8 cellular contexts compared by ENCODE assay signal in genomic region chr1:151716771-151717631, GRCh38. TPM values are rescaled to one million over a fixed set of nuclear protein-coding genes. Genes with fewer than 3 reads are reported as not detected.
DNase-seq lines count a peak whose midpoint lies in the region; ATAC-seq and TF ChIP-seq lines count a peak whose summit lies in the region.

Gene CELF3, minus strand, starts transcription at chr1:151716803. Its CDS starts 783 bp downstream, at chr1:151716020.

- H3K4me2 ChIP-seq in KMS-11 = no peak within 1 kb of the TSS
- H3K4me2 ChIP-seq in hepatocyte = peak within 1 kb of the TSS; percentile 73

- DNase-seq in CD4-positive, alpha-beta T cell = peak in 1 of 10 experiments; percentile 6
- peak; percentile 100 for DNase-seq in SK-N-DZ (ENCODE audit: low spot score)
- DNase-seq in hepatocyte (ENCODE audit: low spot score) = peak; percentile 49
- DNase-seq in NOMO-1 treated with dmso at 0.1 percent for 144 hours (lab: John Stamatoyannopoulos, UW; ENCODE audit: unreplicated experiment) = no peak
- DNase-seq in tibial nerve (ENCODE audit: low spot score in 2 of 2) = no peak

- no peak within 1 kb of the TSS for H3K27ac Mint-ChIP-seq in CD4-positive, alpha-beta T cell

- no peaks in the 10 kb centered on the region for H3K36me3 ChIP-seq in KMS-11 (ENCODE audit: insufficient read depth)
- H3K36me3 ChIP-seq in hepatocyte (replicated peaks; ENCODE audit: insufficient read depth, low read depth) = no peaks in the 10 kb centered on the region
- no peaks in the 10 kb centered on the region for H3K36me3 ChIP-seq in stomach smooth muscle (ENCODE audit: control insufficient read depth in 2 of 2, insufficient read depth in 2 of 2, low read length in 2 of 2)
- no peaks in the 10 kb centered on the region for H3K36me3 ChIP-seq in tibial nerve

- no peak within 1 kb of the TSS for H3K27ac ChIP-seq in CD4-positive, alpha-beta T cell (ENCODE audit: low read depth, low read length)
- H3K27ac ChIP-seq in KMS-11 = no peak within 1 kb of the TSS
- H3K27ac ChIP-seq in hepatocyte = no peak within 1 kb of the TSS
- peak within 1 kb of the TSS; percentile 55 for H3K27ac ChIP-seq in stomach smooth muscle (ENCODE audit: low read length)
- no peak within 1 kb of the TSS for H3K27ac ChIP-seq in tibial nerve

- no peaks in the 10 kb centered on the region for H4K20me1 ChIP-seq in KMS-11 (ENCODE audit: insufficient read depth)
- no peaks in the 10 kb centered on the region for H4K20me1 ChIP-seq in hepatocyte (ENCODE audit: insufficient read depth, poor library complexity, severe bottlenecking)

- no peaks in the 10 kb centered on the region for H3K79me2 ChIP-seq in KMS-11 (ENCODE audit: insufficient read depth, low read depth)
- no peaks in the 10 kb centered on the region for H3K79me2 ChIP-seq in hepatocyte

- H3K4me1 ChIP-seq in KMS-11 (ENCODE audit: low read depth, poor library complexity, severe bottlenecking) = peaks cover 25% of the 10 kb centered on the region
- peaks cover 31% of the 10 kb centered on the region for H3K4me1 ChIP-seq in hepatocyte (ENCODE audit: insufficient read depth)
- H3K4me1 ChIP-seq in stomach smooth muscle (ENCODE audit: control insufficient read depth, insufficient read depth, low read length) = peaks cover 38% of the 10 kb centered on the region
- peaks cover 0 to 36% (median 10%) of the 10 kb centered on the region in 4 donors for H3K4me1 ChIP-seq in tibial nerve

- peaks cover 48% of the 10 kb centered on the region for H3K27me3 ChIP-seq in CD4-positive, alpha-beta T cell (ENCODE audit: control insufficient read depth, insufficient read depth, low read length)
- H3K27me3 ChIP-seq in KMS-11 (ENCODE audit: insufficient read depth, low read depth) (peaks cover 78% of the 10 kb centered on the region), hepatocyte (peaks cover 46% of the 10 kb centered on the region), stomach smooth muscle (ENCODE audit: control insufficient read depth in 1 of 2, insufficient read depth in 2 of 2, low read length in 2 of 2) (peaks cover 10 to 11% of the 10 kb centered on the region in 2 donors), tibial nerve (peaks cover 0 to 57% of the 10 kb centered on the region in 2 donors)

- H3K4me3 ChIP-seq in KMS-11 (IDR thresholded peaks at IDR 0.05; ENCODE audit: insufficient read depth, low read depth, low read length) (peak within 1 kb of the TSS; percentile 34), hepatocyte (no peak within 1 kb of the TSS), stomach smooth muscle (ENCODE audit: low read length in 2 of 2) (peak within 1 kb of the TSS in 1 of 2 donors; percentile 22), tibial nerve (no peak within 1 kb of the TSS)

- no peak for TF ChIP-seq CTCF in CD4-positive, alpha-beta T cell (IDR thresholded peaks at IDR 0.05)
- TF ChIP-seq CTCF in KMS-11 (conservative IDR thresholded peaks at IDR 0.05; ENCODE audit: low read depth, low read length) = no peak
- TF ChIP-seq CTCF in hepatocyte (IDR thresholded peaks at IDR 0.05; ENCODE audit: poor library complexity) = no peak
- TF ChIP-seq CTCF in tibial nerve (IDR thresholded peaks at IDR 0.05) = no peak

- H2AFZ ChIP-seq in KMS-11 (ENCODE audit: low read depth) (no peak within 1 kb of the TSS), hepatocyte (no peak within 1 kb of the TSS)

- no peak for TF ChIP-seq EP300 in tibial nerve (IDR thresholded peaks at IDR 0.05)

- peaks cover 93% of the 10 kb centered on the region for H3K27me3 Mint-ChIP-seq in CD4-positive, alpha-beta T cell

- ATAC-seq in CD4-positive, alpha-beta T cell (ENCODE audit: poor library complexity) = peak; percentile 42
- no peak for ATAC-seq in HG03342 (IDR thresholded peaks at IDR 0.05; ENCODE audit: unreplicated experiment)

- H3K9ac ChIP-seq in KMS-11 = no peak within 1 kb of the TSS
- no peak within 1 kb of the TSS for H3K9ac ChIP-seq in stomach smooth muscle (ENCODE audit: low read length in 2 of 2)

- H3K9me3 Mint-ChIP-seq in CD4-positive, alpha-beta T cell = no peaks in the 10 kb centered on the region

- TF ChIP-seq POLR2A in tibial nerve (IDR thresholded peaks at IDR 0.05) = no peak

- no peaks in the 10 kb centered on the region for H3K36me3 Mint-ChIP-seq in CD4-positive, alpha-beta T cell (ENCODE audit: low read depth)

- intact Hi-C loops in CD4-positive, alpha-beta T cell (cut with DNase I, micrococcal nuclease) = no loop called here

- 4% methylated on average over 23 of the region's 27 CpGs for WGBS in hepatocyte (ENCODE audit: low lambda C conversion rate, missing lambda C conversion rate)
- WGBS in tibial nerve, 2 donors = 5 to 8% methylated on average over 27 of the region's 27 CpGs

- no peaks in the 10 kb centered on the region for H3K9me2 ChIP-seq in hepatocyte (replicated peaks; ENCODE audit: insufficient read depth)

- CTCF ChIA-PET in CD4-positive, alpha-beta T cell (lab: Charles Lee) = no interaction called here

- no peaks in the 10 kb centered on the region for H3K9me3 ChIP-seq in CD4-positive, alpha-beta T cell (ENCODE audit: control insufficient read depth, low read length)
- H3K9me3 ChIP-seq in hepatocyte (ENCODE audit: low read depth) (no peaks in the 10 kb centered on the region), stomach smooth muscle (ENCODE audit: control insufficient read depth in 2 of 2, low read length in 2 of 2) (no peaks in the 10 kb centered on the region), tibial nerve (no peaks in the 10 kb centered on the region)

- H3K4me1 Mint-ChIP-seq in CD4-positive, alpha-beta T cell (ENCODE audit: low read depth) = peaks cover 29% of the 10 kb centered on the region

- H3K4me3 Mint-ChIP-seq in CD4-positive, alpha-beta T cell = no peak within 1 kb of the TSS

- POLR2A ChIA-PET in CD4-positive, alpha-beta T cell (lab: Charles Lee) = no interaction called here

RNA-seq across cellular contexts. Expression of gene CELF3, which starts in this region (rescaled TPM):
- total RNA-seq in CD4-positive, alpha-beta T cell = not detected
- polyA plus RNA-seq in SK-N-DZ (2014; cell fraction: cytosol; rRNA removed) = 69.6 and 83.1 TPM in 2 replicates
- polyA plus RNA-seq in SK-N-DZ (2014; cell fraction: nucleus; rRNA removed) = 165 and 217 TPM in 2 replicates
- 1.2 and 2.1 TPM in 2 replicates for total RNA-seq in hepatocyte
- polyA plus RNA-seq in hepatocyte = 0.85 and 1.1 TPM in 2 replicates
- total RNA-seq in tibial nerve = not detected

Comparison
In these comparisons a context has a peak if more than half of its experiments do, and no peak if none do; other contexts are left out.
1. Peak in ATAC-seq in CD4-positive, alpha-beta T cell; RNA of the gene not detected or under 1 TPM.
2. DNase-seq: peak in SK-N-DZ (single experiment) and hepatocyte (single experiment); none in NOMO-1 treated with dmso at 0.1 percent for 144 hours (single experiment) and tibial nerve (0 of 2).